ENCODE assay signal across 1 cellular context in genomic region chr10:97318772-97319651, GRCh38.
TF ChIP-seq lines count a peak whose summit lies in the region.

Gene FRAT1 (plus strand): TSS chr10:97319271. CDS start chr10:97319454, 183 bp downstream.

TF ChIP-seq in K562, 482 proteins besides CTCF, POLR2A, EP300 and RAD21 (continued from another document and continues in another):
- TF ChIP-seq, protein P1, sequence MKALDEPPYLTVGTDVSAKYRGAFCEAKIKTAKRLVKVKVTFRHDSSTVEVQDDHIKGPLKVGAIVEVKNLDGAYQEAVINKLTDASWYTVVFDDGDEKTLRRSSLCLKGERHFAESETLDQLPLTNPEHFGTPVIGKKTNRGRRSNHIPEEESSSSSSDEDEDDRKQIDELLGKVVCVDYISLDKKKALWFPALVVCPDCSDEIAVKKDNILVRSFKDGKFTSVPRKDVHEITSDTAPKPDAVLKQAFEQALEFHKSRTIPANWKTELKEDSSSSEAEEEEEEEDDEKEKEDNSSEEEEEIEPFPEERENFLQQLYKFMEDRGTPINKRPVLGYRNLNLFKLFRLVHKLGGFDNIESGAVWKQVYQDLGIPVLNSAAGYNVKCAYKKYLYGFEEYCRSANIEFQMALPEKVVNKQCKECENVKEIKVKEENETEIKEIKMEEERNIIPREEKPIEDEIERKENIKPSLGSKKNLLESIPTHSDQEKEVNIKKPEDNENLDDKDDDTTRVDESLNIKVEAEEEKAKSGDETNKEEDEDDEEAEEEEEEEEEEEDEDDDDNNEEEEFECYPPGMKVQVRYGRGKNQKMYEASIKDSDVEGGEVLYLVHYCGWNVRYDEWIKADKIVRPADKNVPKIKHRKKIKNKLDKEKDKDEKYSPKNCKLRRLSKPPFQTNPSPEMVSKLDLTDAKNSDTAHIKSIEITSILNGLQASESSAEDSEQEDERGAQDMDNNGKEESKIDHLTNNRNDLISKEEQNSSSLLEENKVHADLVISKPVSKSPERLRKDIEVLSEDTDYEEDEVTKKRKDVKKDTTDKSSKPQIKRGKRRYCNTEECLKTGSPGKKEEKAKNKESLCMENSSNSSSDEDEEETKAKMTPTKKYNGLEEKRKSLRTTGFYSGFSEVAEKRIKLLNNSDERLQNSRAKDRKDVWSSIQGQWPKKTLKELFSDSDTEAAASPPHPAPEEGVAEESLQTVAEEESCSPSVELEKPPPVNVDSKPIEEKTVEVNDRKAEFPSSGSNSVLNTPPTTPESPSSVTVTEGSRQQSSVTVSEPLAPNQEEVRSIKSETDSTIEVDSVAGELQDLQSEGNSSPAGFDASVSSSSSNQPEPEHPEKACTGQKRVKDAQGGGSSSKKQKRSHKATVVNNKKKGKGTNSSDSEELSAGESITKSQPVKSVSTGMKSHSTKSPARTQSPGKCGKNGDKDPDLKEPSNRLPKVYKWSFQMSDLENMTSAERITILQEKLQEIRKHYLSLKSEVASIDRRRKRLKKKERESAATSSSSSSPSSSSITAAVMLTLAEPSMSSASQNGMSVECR (CRISPR knock-in tag; IDR thresholded peaks at IDR 0.05), result peak; percentile 63
- peak; percentile 78; the same call in 1 of the 2 replicates for TF ChIP-seq PHF8 (IDR thresholded peaks at IDR 0.05; ENCODE audit: borderline replicate concordance, low read length)
- TF ChIP-seq CREM (IDR thresholded peaks at IDR 0.05; ENCODE audit: low read depth), result peak; percentile 88
- peak; percentile 90 for TF ChIP-seq ZBTB17 (CRISPR knock-in tag; IDR thresholded peaks at IDR 0.05)
- peak; percentile 50 for TF ChIP-seq TBP (optimal IDR thresholded peaks at IDR 0.05; ENCODE audit: low read depth, low read length)
- TF ChIP-seq KDM5B (IDR thresholded peaks at IDR 0.05; ENCODE audit: insufficient replicate concordance, low read depth, low read length), result peak; percentile 81
- no peak for TF ChIP-seq ZFP30 (CRISPR knock-in tag; IDR thresholded peaks at IDR 0.05; ENCODE audit: borderline replicate concordance)
- TF ChIP-seq SRSF7 (optimal IDR thresholded peaks at IDR 0.05; ENCODE audit: low read depth, low read length), result no peak
- TF ChIP-seq CBFA2T3 (IDR thresholded peaks at IDR 0.05), result peak; percentile 23; the same call in 1 of the 2 replicates
- peak; percentile 50; the same call in 1 of the 2 replicates for TF ChIP-seq ELF2 (CRISPR knock-in tag; IDR thresholded peaks at IDR 0.05)
- peak in 1 of 3 experiments; percentile 62 for TF ChIP-seq YY1 (IDR thresholded peaks at IDR 0.05; ENCODE audit: borderline replicate concordance in 1 of 3, control insufficient read depth in 1 of 3, extremely low read depth in 1 of 3, insufficient read depth in 3 of 3, insufficient read length in 1 of 3, insufficient replicate concordance in 2 of 3, low read depth in 1 of 3, low read length in 2 of 3)
- peak; percentile 69 for TF ChIP-seq GABPA (tag; conservative IDR thresholded peaks at IDR 0.05; ENCODE audit: low read depth)
- no peak for TF ChIP-seq ZBED1 (IDR thresholded peaks at IDR 0.05)
- 0 out of 2 replicates have a peak, but pooled peaks have one; percentile 43 for TF ChIP-seq NR3C1 (CRISPR knock-in tag; IDR thresholded peaks at IDR 0.05)
- TF ChIP-seq HNRNPLL (IDR thresholded peaks at IDR 0.05; ENCODE audit: low read depth, low read length, poor library complexity, severe bottlenecking), result peak; percentile 27
- TF ChIP-seq POLR2H (tag; IDR thresholded peaks at IDR 0.05; ENCODE audit: low read depth), result no peak
- peak; percentile 77 for TF ChIP-seq PCBP1 (IDR thresholded peaks at IDR 0.05; ENCODE audit: low read depth, low read length, poor library complexity, severe bottlenecking)
- TF ChIP-seq, protein P2, sequence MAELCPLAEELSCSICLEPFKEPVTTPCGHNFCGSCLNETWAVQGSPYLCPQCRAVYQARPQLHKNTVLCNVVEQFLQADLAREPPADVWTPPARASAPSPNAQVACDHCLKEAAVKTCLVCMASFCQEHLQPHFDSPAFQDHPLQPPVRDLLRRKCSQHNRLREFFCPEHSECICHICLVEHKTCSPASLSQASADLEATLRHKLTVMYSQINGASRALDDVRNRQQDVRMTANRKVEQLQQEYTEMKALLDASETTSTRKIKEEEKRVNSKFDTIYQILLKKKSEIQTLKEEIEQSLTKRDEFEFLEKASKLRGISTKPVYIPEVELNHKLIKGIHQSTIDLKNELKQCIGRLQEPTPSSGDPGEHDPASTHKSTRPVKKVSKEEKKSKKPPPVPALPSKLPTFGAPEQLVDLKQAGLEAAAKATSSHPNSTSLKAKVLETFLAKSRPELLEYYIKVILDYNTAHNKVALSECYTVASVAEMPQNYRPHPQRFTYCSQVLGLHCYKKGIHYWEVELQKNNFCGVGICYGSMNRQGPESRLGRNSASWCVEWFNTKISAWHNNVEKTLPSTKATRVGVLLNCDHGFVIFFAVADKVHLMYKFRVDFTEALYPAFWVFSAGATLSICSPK (IDR thresholded peaks at IDR 0.05; ENCODE audit: borderline replicate concordance), result no peak
- TF ChIP-seq, protein P3, sequence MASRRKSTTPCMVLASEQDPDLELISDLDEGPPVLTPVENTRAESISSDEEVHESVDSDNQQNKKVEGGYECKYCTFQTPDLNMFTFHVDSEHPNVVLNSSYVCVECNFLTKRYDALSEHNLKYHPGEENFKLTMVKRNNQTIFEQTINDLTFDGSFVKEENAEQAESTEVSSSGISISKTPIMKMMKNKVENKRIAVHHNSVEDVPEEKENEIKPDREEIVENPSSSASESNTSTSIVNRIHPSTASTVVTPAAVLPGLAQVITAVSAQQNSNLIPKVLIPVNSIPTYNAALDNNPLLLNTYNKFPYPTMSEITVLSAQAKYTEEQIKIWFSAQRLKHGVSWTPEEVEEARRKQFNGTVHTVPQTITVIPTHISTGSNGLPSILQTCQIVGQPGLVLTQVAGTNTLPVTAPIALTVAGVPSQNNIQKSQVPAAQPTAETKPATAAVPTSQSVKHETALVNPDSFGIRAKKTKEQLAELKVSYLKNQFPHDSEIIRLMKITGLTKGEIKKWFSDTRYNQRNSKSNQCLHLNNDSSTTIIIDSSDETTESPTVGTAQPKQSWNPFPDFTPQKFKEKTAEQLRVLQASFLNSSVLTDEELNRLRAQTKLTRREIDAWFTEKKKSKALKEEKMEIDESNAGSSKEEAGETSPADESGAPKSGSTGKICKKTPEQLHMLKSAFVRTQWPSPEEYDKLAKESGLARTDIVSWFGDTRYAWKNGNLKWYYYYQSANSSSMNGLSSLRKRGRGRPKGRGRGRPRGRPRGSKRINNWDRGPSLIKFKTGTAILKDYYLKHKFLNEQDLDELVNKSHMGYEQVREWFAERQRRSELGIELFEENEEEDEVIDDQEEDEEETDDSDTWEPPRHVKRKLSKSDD (conservative IDR thresholded peaks at IDR 0.05; ENCODE audit: low read length), result no peak
- TF ChIP-seq MCM7 (IDR thresholded peaks at IDR 0.05), result no peak
- 0 out of 2 replicates have a peak, but pooled peaks have one; percentile 30 for TF ChIP-seq ATF1 (CRISPR knock-in tag; IDR thresholded peaks at IDR 0.05)
- peak; percentile 98 for TF ChIP-seq ATF1 (tag; IDR thresholded peaks at IDR 0.05)
- peak; percentile 93 for TF ChIP-seq POLR2G (IDR thresholded peaks at IDR 0.05; ENCODE audit: low read depth, low read length)
- TF ChIP-seq, protein P4, sequence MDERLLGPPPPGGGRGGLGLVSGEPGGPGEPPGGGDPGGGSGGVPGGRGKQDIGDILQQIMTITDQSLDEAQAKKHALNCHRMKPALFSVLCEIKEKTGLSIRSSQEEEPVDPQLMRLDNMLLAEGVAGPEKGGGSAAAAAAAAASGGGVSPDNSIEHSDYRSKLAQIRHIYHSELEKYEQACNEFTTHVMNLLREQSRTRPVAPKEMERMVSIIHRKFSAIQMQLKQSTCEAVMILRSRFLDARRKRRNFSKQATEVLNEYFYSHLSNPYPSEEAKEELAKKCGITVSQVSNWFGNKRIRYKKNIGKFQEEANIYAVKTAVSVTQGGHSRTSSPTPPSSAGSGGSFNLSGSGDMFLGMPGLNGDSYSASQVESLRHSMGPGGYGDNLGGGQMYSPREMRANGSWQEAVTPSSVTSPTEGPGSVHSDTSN (CRISPR knock-in tag; IDR thresholded peaks at IDR 0.05; ENCODE audit: low read depth), result no peak
- TF ChIP-seq, protein P4 (tag; conservative IDR thresholded peaks at IDR 0.05; ENCODE audit: low read depth), result no peak
- peak; percentile 38 for TF ChIP-seq NEUROD1 (IDR thresholded peaks at IDR 0.05; ENCODE audit: borderline replicate concordance, low read depth, low read length, partially characterized antibody)
- TF ChIP-seq ESRRA (IDR thresholded peaks at IDR 0.05; ENCODE audit: borderline replicate concordance, low read depth), result 0 out of 2 replicates have a peak, but pooled peaks have one; percentile 14
- peak; percentile 88 for TF ChIP-seq TCF7L2 (IDR thresholded peaks at IDR 0.05; ENCODE audit: low read depth, low read length)
- TF ChIP-seq ELF4 (CRISPR knock-in tag; IDR thresholded peaks at IDR 0.05), result no peak
- 0 out of 2 replicates have a peak, but pooled peaks have one; percentile 43 for TF ChIP-seq SIN3B (IDR thresholded peaks at IDR 0.05; ENCODE audit: low read depth)
- TF ChIP-seq ZBTB7A (IDR thresholded peaks at IDR 0.05; ENCODE audit: borderline replicate concordance, control insufficient read depth, low read depth, low read length), result peak; percentile 18; the same call in 1 of the 2 replicates
- TF ChIP-seq MBD2 (IDR thresholded peaks at IDR 0.05; ENCODE audit: borderline replicate concordance, low read depth), result peak; percentile 93
- TF ChIP-seq JUN (IDR thresholded peaks at IDR 0.05; ENCODE audit: borderline replicate concordance, low read depth, low read length), result no peak; the same call in none of the 2 replicates
- TF ChIP-seq JUN (CRISPR knock-in tag; IDR thresholded peaks at IDR 0.05; ENCODE audit: borderline replicate concordance), result 0 out of 2 replicates have a peak, but pooled peaks have one; percentile 46
- peak; percentile 66 for TF ChIP-seq FOSL1 (tag; conservative IDR thresholded peaks at IDR 0.05)
- no peak for TF ChIP-seq SMARCA5 (IDR thresholded peaks at IDR 0.05)
- no peak for TF ChIP-seq NFATC3 (IDR thresholded peaks at IDR 0.05)
- peak; percentile 7; the same call in 1 of the 2 replicates for TF ChIP-seq BCOR (IDR thresholded peaks at IDR 0.05)
- TF ChIP-seq ZBTB12 (CRISPR knock-in tag; IDR thresholded peaks at IDR 0.05), result peak; percentile 84
- no peak for TF ChIP-seq ZNF347 (CRISPR knock-in tag; IDR thresholded peaks at IDR 0.05; ENCODE audit: low read depth)
- TF ChIP-seq TAF9B (IDR thresholded peaks at IDR 0.05; ENCODE audit: partially characterized antibody), result peak; percentile 45
- TF ChIP-seq RB1 (IDR thresholded peaks at IDR 0.05; ENCODE audit: low read depth), result peak; percentile 74
- TF ChIP-seq ZNF695 (CRISPR knock-in tag; IDR thresholded peaks at IDR 0.05), result no peak
- no peak for TF ChIP-seq PHB2 (IDR thresholded peaks at IDR 0.05; ENCODE audit: low read depth)
- TF ChIP-seq CREB1 (IDR thresholded peaks at IDR 0.05), result peak; percentile 71; the same call in 1 of the 2 replicates
- TF ChIP-seq CREB1 (CRISPR knock-in tag; IDR thresholded peaks at IDR 0.05), result peak; percentile 82
- TF ChIP-seq TRIM24 (IDR thresholded peaks at IDR 0.05), result peak in 1 of 2 experiments; percentile 22; a peak in 1 of 4 replicates
- TF ChIP-seq NFRKB (IDR thresholded peaks at IDR 0.05; ENCODE audit: low read depth), result 0 out of 2 replicates have a peak, but pooled peaks have one; percentile 27
- TF ChIP-seq SMARCC2 (IDR thresholded peaks at IDR 0.05; ENCODE audit: low read depth), result no peak
- TF ChIP-seq JUND (IDR thresholded peaks at IDR 0.05; ENCODE audit: borderline replicate concordance, low read depth, low read length), result peak; percentile 96
- TF ChIP-seq JUND (tag; IDR thresholded peaks at IDR 0.05; ENCODE audit: borderline replicate concordance, low read depth, low read length), result peak; percentile 83; the same call in 2 of the 3 replicates
- TF ChIP-seq MEF2A (IDR thresholded peaks at IDR 0.05; ENCODE audit: control insufficient read depth, low read depth, low read length), result no peak
- peak; percentile 86 for TF ChIP-seq RBFOX2 (IDR thresholded peaks at IDR 0.05; ENCODE audit: low read depth, low read length)
- 0 out of 2 replicates have a peak, but pooled peaks have one; percentile 32 for TF ChIP-seq DPF2 (IDR thresholded peaks at IDR 0.05)
- TF ChIP-seq GABPB1 (CRISPR knock-in tag; IDR thresholded peaks at IDR 0.05), result peak; percentile 19; the same call in 1 of the 2 replicates
- peak; percentile 40 to 64; a peak in 3 of 4 replicates for TF ChIP-seq MAZ (CRISPR knock-in tag; conservative IDR thresholded peaks at IDR 0.05 in 1 of 2, IDR thresholded peaks at IDR 0.05 in 1 of 2)
- TF ChIP-seq E2F6 (IDR thresholded peaks at IDR 0.05; ENCODE audit: borderline replicate concordance in 1 of 2, extremely low read depth in 1 of 2, insufficient read depth in 1 of 2, insufficient read length in 1 of 2, low read depth in 1 of 2, low read length in 1 of 2, poor library complexity in 1 of 2, severe bottlenecking in 1 of 2), result peak in 1 of 2 experiments; percentile 81
- TF ChIP-seq SPI1 (IDR thresholded peaks at IDR 0.05; ENCODE audit: borderline replicate concordance, low read depth, low read length), result peak; percentile 43; the same call in 1 of the 2 replicates
